In genomic region chr18:76169733-76170132, GRCh38 we compare ENCODE assay signal across 30 cellular contexts.
DNase-seq lines count a peak whose midpoint lies in the region; ATAC-seq and TF ChIP-seq lines count a peak whose summit lies in the region.
"Had no signal": no experiment of that assay in that cellular context is flagged by ENCODE, and none has a peak within 500 bp of the region (broad histone marks: within the 10 kb centered on the region; RNA-seq: fewer than 3 reads in every experiment).

No MANE protein-coding gene starts in this region.

- H3K27me3 ChIP-seq in mammary epithelial cell (ENCODE audit: insufficient read depth, low read length): no peaks in the 10 kb centered on the region
- H3K27me3 ChIP-seq: BLaER1 treated with 17β-estradiol and CSF1 and Interleukin-3, amounts not matched to agents 10 nM and 100 nM; cardiac muscle cell; esophagus muscularis mucosa; gastrocnemius medialis; spleen had no signal

- no peak overlapping the region for H3K4me2 ChIP-seq in mammary epithelial cell (ENCODE audit: insufficient read depth, low read depth, low read length)
- H3K4me2 ChIP-seq: BLaER1 treated with 17β-estradiol and CSF1 and Interleukin-3, amounts not matched to agents 10 nM and 100 nM had no signal

- no peak overlapping the region for H3K4me3 Mint-ChIP-seq in MCF 10A (ENCODE audit: unreplicated experiment)
- H3K4me3 Mint-ChIP-seq in progenitor cell of endocrine pancreas (ENCODE audit: low read depth): no peak overlapping the region
- no peak overlapping the region for H3K4me3 Mint-ChIP-seq in activated CD4-positive, alpha-beta T cell treated with anti-CD3 and anti-CD28 coated beads, Interleukin-2, amount 10 ng/mL, durations not matched to agents 7 days and 5 days
- H3K4me3 Mint-ChIP-seq: activated CD4-positive, alpha-beta memory T cell treated with anti-CD3 and anti-CD28 coated beads for 36 hours; naive thymus-derived CD8-positive, alpha-beta T cell; stimulated activated naive B cell treated with anti-CD40 and anti-IgM and Interleukin-4, amounts not matched to agents 10 μg/mL and 1 μg/mL and 100 μg/mL, for 72 hours had no signal

- in situ Hi-C loops in mammary epithelial cell (cut with MboI; ENCODE audit: low sequenced_read_pairs in 2 of 2): no loop called here

- 87% methylated on average over 5 of the region's 6 CpGs for WGBS in mammary epithelial cell (ENCODE audit: low coverage, missing lambda C conversion rate)

- ATAC-seq in GM21528 (IDR thresholded peaks at IDR 0.05; ENCODE audit: low FRiP score, unreplicated experiment): no peak
- ATAC-seq in GM21825 (IDR thresholded peaks at IDR 0.05; ENCODE audit: unreplicated experiment): no peak
- ATAC-seq: activated naive CD4-positive, alpha-beta T cell treated with anti-CD3 and anti-CD28 coated beads, Interleukin-2, amount 50 U/mL, for 72 hours; gastrocnemius medialis; naive thymus-derived CD8-positive, alpha-beta T cell; Right ventricle myocardium inferior; stimulated activated naive B cell treated with anti-CD40 and anti-IgM and Interleukin-4, amounts not matched to agents 10 μg/mL and 1 μg/mL and 100 μg/mL, for 72 hours had no signal

- no peaks in the 10 kb centered on the region for H3K79me2 ChIP-seq in mammary epithelial cell (ENCODE audit: insufficient read depth, low read length)

- no peaks in the 10 kb centered on the region for H3K36me3 ChIP-seq in mammary epithelial cell (ENCODE audit: insufficient read depth, low read length)
- H3K36me3 ChIP-seq: BLaER1 treated with 17β-estradiol and CSF1 and Interleukin-3, amounts not matched to agents 10 nM and 100 nM; cardiac muscle cell; esophagus muscularis mucosa; gastrocnemius medialis; left ventricle myocardium inferior; spleen had no signal

- H2AFZ ChIP-seq in mammary epithelial cell (ENCODE audit: low read depth, low read length): no peak overlapping the region

- dilution Hi-C loops in mammary epithelial cell (cut with HindIII; ENCODE audit: low sequenced_read_pairs): no loop called here

- H3K4me3 ChIP-seq in mammary epithelial cell (replicated peaks in 1 of 3; ENCODE audit: insufficient read depth in 1 of 3, low read depth in 2 of 3, low read length in 3 of 3): no peak overlapping the region
- H3K4me3 ChIP-seq: BLaER1 treated with 17β-estradiol and CSF1 and Interleukin-3, amounts not matched to agents 10 nM and 100 nM; cardiac muscle cell; esophagus muscularis mucosa; gastrocnemius medialis; left ventricle myocardium inferior; spleen had no signal

- no peaks in the 10 kb centered on the region for H3K36me3 Mint-ChIP-seq in MCF 10A (ENCODE audit: insufficient read depth, unreplicated experiment)
- H3K36me3 Mint-ChIP-seq in progenitor cell of endocrine pancreas (ENCODE audit: insufficient read depth): no peaks in the 10 kb centered on the region
- H3K36me3 Mint-ChIP-seq in activated CD4-positive, alpha-beta T cell treated with anti-CD3 and anti-CD28 coated beads, Interleukin-2, amount 10 ng/mL, durations not matched to agents 7 days and 5 days (ENCODE audit: low read depth): no peaks in the 10 kb centered on the region
- H3K36me3 Mint-ChIP-seq: activated CD4-positive, alpha-beta memory T cell treated with anti-CD3 and anti-CD28 coated beads for 36 hours; activated naive CD4-positive, alpha-beta T cell treated with anti-CD3 and anti-CD28 coated beads, Interleukin-2, amount 50 U/mL, for 72 hours; naive thymus-derived CD8-positive, alpha-beta T cell; stimulated activated naive B cell treated with anti-CD40 and anti-IgM and Interleukin-4, amounts not matched to agents 10 μg/mL and 1 μg/mL and 100 μg/mL, for 72 hours had no signal

- no peaks in the 10 kb centered on the region for H3K9me3 Mint-ChIP-seq in MCF 10A (ENCODE audit: unreplicated experiment)
- H3K9me3 Mint-ChIP-seq in progenitor cell of endocrine pancreas (ENCODE audit: low read depth): no peaks in the 10 kb centered on the region
- no peaks in the 10 kb centered on the region for H3K9me3 Mint-ChIP-seq in activated CD4-positive, alpha-beta T cell treated with anti-CD3 and anti-CD28 coated beads, Interleukin-2, amount 10 ng/mL, durations not matched to agents 7 days and 5 days
- H3K9me3 Mint-ChIP-seq: activated CD4-positive, alpha-beta memory T cell treated with anti-CD3 and anti-CD28 coated beads for 36 hours; activated naive CD4-positive, alpha-beta T cell treated with anti-CD3 and anti-CD28 coated beads, Interleukin-2, amount 50 U/mL, for 72 hours; activated T-helper 2 cell treated with anti-CD3 and anti-CD28 coated beads, Interferon-gamma antibody, Interleukin-2, Interleukin-4, amounts not matched to agents 10 μg/mL and 5 μg/mL and 100 μg/mL, durations not matched to agents 14 hours and 24 hours and 36 hours; naive thymus-derived CD8-positive, alpha-beta T cell; stimulated activated naive B cell treated with anti-CD40 and anti-IgM and Interleukin-4, amounts not matched to agents 10 μg/mL and 1 μg/mL and 100 μg/mL, for 72 hours had no signal

- H3K27ac Mint-ChIP-seq in MCF 10A (ENCODE audit: low read depth, unreplicated experiment) (no peak overlapping the region), progenitor cell of endocrine pancreas (no peak overlapping the region)
- H3K27ac Mint-ChIP-seq in activated CD4-positive, alpha-beta T cell treated with anti-CD3 and anti-CD28 coated beads, Interleukin-2, amount 10 ng/mL, durations not matched to agents 7 days and 5 days: no peak overlapping the region
- H3K27ac Mint-ChIP-seq: activated CD4-positive, alpha-beta memory T cell treated with anti-CD3 and anti-CD28 coated beads for 36 hours; activated naive CD4-positive, alpha-beta T cell treated with anti-CD3 and anti-CD28 coated beads, Interleukin-2, amount 50 U/mL, for 72 hours; activated T-helper 2 cell treated with anti-CD3 and anti-CD28 coated beads, Interferon-gamma antibody, Interleukin-2, Interleukin-4, amounts not matched to agents 10 μg/mL and 5 μg/mL and 100 μg/mL, durations not matched to agents 14 hours and 24 hours and 36 hours; naive thymus-derived CD8-positive, alpha-beta T cell; stimulated activated naive B cell treated with anti-CD40 and anti-IgM and Interleukin-4, amounts not matched to agents 10 μg/mL and 1 μg/mL and 100 μg/mL, for 72 hours had no signal

- H3K4me1 Mint-ChIP-seq in MCF 10A (ENCODE audit: insufficient read depth, unreplicated experiment) (peaks cover 11% of the 10 kb centered on the region), progenitor cell of endocrine pancreas (ENCODE audit: low read depth) (peaks cover 3% of the 10 kb centered on the region)
- no peaks in the 10 kb centered on the region for H3K4me1 Mint-ChIP-seq in activated CD4-positive, alpha-beta T cell treated with anti-CD3 and anti-CD28 coated beads, Interleukin-2, amount 10 ng/mL, durations not matched to agents 7 days and 5 days
- H3K4me1 Mint-ChIP-seq: naive thymus-derived CD8-positive, alpha-beta T cell; stimulated activated naive B cell treated with anti-CD40 and anti-IgM and Interleukin-4, amounts not matched to agents 10 μg/mL and 1 μg/mL and 100 μg/mL, for 72 hours had no signal

- H3K27me3 Mint-ChIP-seq in MCF 10A (ENCODE audit: insufficient read depth, unreplicated experiment): no peaks in the 10 kb centered on the region
- no peaks in the 10 kb centered on the region for H3K27me3 Mint-ChIP-seq in progenitor cell of endocrine pancreas
- no peaks in the 10 kb centered on the region for H3K27me3 Mint-ChIP-seq in activated CD4-positive, alpha-beta T cell treated with anti-CD3 and anti-CD28 coated beads, Interleukin-2, amount 10 ng/mL, durations not matched to agents 7 days and 5 days
- H3K27me3 Mint-ChIP-seq: stimulated activated naive B cell treated with anti-CD40 and anti-IgM and Interleukin-4, amounts not matched to agents 10 μg/mL and 1 μg/mL and 100 μg/mL, for 72 hours had no signal

- peak; percentile 1 for TF ChIP-seq CTCF in MCF 10A (IDR thresholded peaks at IDR 0.05; ENCODE audit: unreplicated experiment)
- no peak for TF ChIP-seq CTCF in mammary epithelial cell (conservative IDR thresholded peaks at IDR 0.05 in 1 of 2, IDR thresholded peaks at IDR 0.05 in 1 of 2; ENCODE audit: extremely low read depth in 1 of 2, insufficient read depth in 1 of 2, low read depth in 1 of 2, low read length in 2 of 2)
- peak; percentile 21 for TF ChIP-seq CTCF in progenitor cell of endocrine pancreas (IDR thresholded peaks at IDR 0.05; ENCODE audit: unreplicated experiment)

- DNase-seq in MCF 10A (ENCODE audit: unreplicated experiment) (peak; percentile 13), mammary epithelial cell (no peak), M059J (ENCODE audit: low read depth) (peak; percentile 0), RPMI8226 (peak; percentile 61), progenitor cell of endocrine pancreas (ENCODE audit: low spot score, unreplicated experiment) (no peak)
- DNase-seq in activated CD4-positive, alpha-beta T cell treated with anti-CD3 and anti-CD28 coated beads, Interleukin-2, amount 10 ng/mL, durations not matched to agents 7 days and 5 days: no peak
- DNase-seq: ACHN; activated CD4-positive, alpha-beta memory T cell treated with anti-CD3 and anti-CD28 coated beads for 36 hours; activated CD4-positive, CD25-positive, alpha-beta regulatory T cell; anterior cingulate cortex; Calu3; cortex of kidney; gastrocnemius medialis; hypothalamus; left ventricle myocardium inferior; naive thymus-derived CD8-positive, alpha-beta T cell; NCI-H2171 treated with DMSO at 0.1 percent for 48 hours; NCI-H524; spleen; stimulated activated CD4-positive, alpha-beta T cell treated with anti-CD3 and anti-CD28 coated beads, Interleukin-2, amount 100 ng/mL, for 48 hours; stimulated activated naive B cell treated with anti-CD40 and anti-IgM and Interleukin-4, amounts not matched to agents 10 μg/mL and 1 μg/mL and 100 μg/mL, for 72 hours; T-helper 9 cell had no signal

- intact Hi-C loops in MCF 10A (cut with micrococcal nuclease): no loop called here
- intact Hi-C loops in mammary epithelial cell (cut with micrococcal nuclease): loop anchor here (10.0 kb wide), 1 partner anchor 55 kb away; no protein-coding TSS in a partner anchor

- no peak overlapping the region for H3K27ac ChIP-seq in mammary epithelial cell (ENCODE audit: insufficient read depth, low read depth, low read length)
- H3K27ac ChIP-seq: BLaER1 treated with 17β-estradiol and CSF1 and Interleukin-3, amounts not matched to agents 10 nM and 100 nM; cardiac muscle cell; esophagus muscularis mucosa; gastrocnemius medialis; left ventricle myocardium inferior; spleen had no signal

- peaks cover 10% of the 10 kb centered on the region for H3K4me1 ChIP-seq in mammary epithelial cell (ENCODE audit: insufficient read depth, low read length)
- H3K4me1 ChIP-seq: esophagus muscularis mucosa, gastrocnemius medialis, left ventricle myocardium inferior, spleen had no signal

- no peak overlapping the region for H3K9ac ChIP-seq in mammary epithelial cell (ENCODE audit: insufficient read depth, low read length)
- H3K9ac ChIP-seq: BLaER1 treated with 17β-estradiol and CSF1 and Interleukin-3, amounts not matched to agents 10 nM and 100 nM had no signal

- POLR2A ChIA-PET in MCF 10A (lab: Yijun Ruan, JAX): no interaction called here
- POLR2A ChIA-PET in activated CD4-positive, alpha-beta T cell treated with anti-CD3 and anti-CD28 coated beads, Interleukin-2, amount 10 ng/mL, durations not matched to agents 7 days and 5 days (lab: Charles Lee): no interaction called here

- BruUV-seq in MCF 10A (replicated peaks; lab: Mats Ljungman, UMichigan) (no TSS peak), mammary epithelial cell (replicated peaks; lab: Mats Ljungman, UMichigan) (no TSS peak)

- H3K9me3 ChIP-seq in mammary epithelial cell (replicated peaks; ENCODE audit: insufficient read depth, low read length): no peaks in the 10 kb centered on the region
- H3K9me3 ChIP-seq: esophagus muscularis mucosa, gastrocnemius medialis, left ventricle myocardium inferior, spleen had no signal

- CTCF ChIA-PET in MCF 10A (lab: Yijun Ruan, JAX): interaction anchor here (0.5 to 0.6 kb wide), 2 partner anchors 25 to 44 kb away, joined by 3 to 4 read pairs; no protein-coding TSS in a partner anchor
- CTCF ChIA-PET in mammary epithelial cell (lab: Charles Lee; ENCODE audit: low non-redundant PET): no interaction called here
- CTCF ChIA-PET in activated CD4-positive, alpha-beta T cell treated with anti-CD3 and anti-CD28 coated beads, Interleukin-2, amount 10 ng/mL, durations not matched to agents 7 days and 5 days (lab: Charles Lee): no interaction called here

- no peaks in the 10 kb centered on the region for H4K20me1 ChIP-seq in mammary epithelial cell (ENCODE audit: insufficient read depth, low read length)
- H4K20me1 ChIP-seq: BLaER1 treated with 17β-estradiol and CSF1 and Interleukin-3, amounts not matched to agents 10 nM and 100 nM had no signal

Comparison
In these comparisons a context has a peak if more than half of its experiments do, and no peak if none do; other contexts are left out.
1. DNase-seq: peak in MCF 10A (single experiment), M059J (single experiment) and RPMI8226 (single experiment); none in mammary epithelial cell (single experiment), progenitor cell of endocrine pancreas (single experiment) and activated CD4-positive, alpha-beta T cell treated with anti-CD3 and anti-CD28 coated beads, Interleukin-2, amount 10 ng/mL, durations not matched to agents 7 days and 5 days (single experiment).
2. CTCF ChIP-seq: peak in MCF 10A (single experiment) and progenitor cell of endocrine pancreas (single experiment); none in mammary epithelial cell (0 of 2).